In genomic region chr7:94031865-94032264, GRCh38 we compare ENCODE assay signal across 29 cellular contexts.
"Had no signal": no experiment of that assay in that cellular context is flagged by ENCODE, and none has a peak within 500 bp of the region (broad histone marks: within the 10 kb centered on the region; RNA-seq: fewer than 3 reads in every experiment).

No MANE protein-coding gene starts in this region.

- H3K36me3 Mint-ChIP-seq: activated naive CD8-positive, alpha-beta T cell treated with anti-CD3 and anti-CD28 coated beads, Interleukin-2, amount 10 ng/mL, durations not matched to agents 7 days and 5 days; memory B cell; type B pancreatic cell had no signal

- H3K4me1 ChIP-seq: vagina had no signal

- H3K4me1 Mint-ChIP-seq: activated CD4-positive, alpha-beta T cell treated with anti-CD3 and anti-CD28 coated beads for 36 hours; activated naive CD8-positive, alpha-beta T cell treated with anti-CD3 and anti-CD28 coated beads, Interleukin-2, amount 10 ng/mL, durations not matched to agents 7 days and 5 days; neural crest cell had no signal

- H3K36me3 ChIP-seq: thoracic aorta, vagina had no signal

- H3K9me3 ChIP-seq: mucosa of descending colon, thoracic aorta, vagina had no signal

- H3K4me3 ChIP-seq: mucosa of descending colon, smooth muscle cell, thoracic aorta, vagina had no signal

- H3K27ac ChIP-seq: thoracic aorta, vagina had no signal

- DNase-seq: activated B cell treated with CpG ODN at 0.5 μM for 24 hours; activated CD4-positive, alpha-beta T cell treated with anti-CD3 and anti-CD28 coated beads for 36 hours; activated CD4-positive, alpha-beta T cell treated with anti-CD3 and anti-CD28 coated beads, Interleukin-2, amount 50 U/mL, for 4 hours; activated CD8-positive, alpha-beta memory T cell treated with anti-CD3 and anti-CD28 coated beads, Interleukin-2, amount 50 U/mL, for 48 hours; activated effector memory CD4-positive, alpha-beta T cell treated with Interleukin-2 at 50 U/mL for 16 hours; activated naive CD4-positive, alpha-beta T cell treated with anti-CD3 and anti-CD28 coated beads for 36 hours; activated naive CD8-positive, alpha-beta T cell treated with anti-CD3 and anti-CD28 coated beads, Interleukin-2, amount 10 ng/mL, durations not matched to agents 7 days and 5 days; activated T-cell treated with anti-CD3 and anti-CD28 coated beads, Interleukin-2, amount 50 U/mL, for 48 hours; amniotic stem cell; cerebellar nuclear complex; cortex of kidney; foreskin fibroblast; left colon; mucosa of descending colon; occipital lobe; posterior cingulate gyrus; stimulated activated CD4-positive, alpha-beta T cell treated with anti-CD3 and anti-CD28 coated beads, Interleukin-15, amount 100 ng/mL, for 24 hours; stimulated activated CD8-positive, alpha-beta memory T cell treated with anti-CD3 and anti-CD28 coated beads, Interleukin-4, amount 100 ng/mL, for 48 hours; stimulated activated naive CD4-positive, alpha-beta T cell; T1000 had no signal

- H3K27me3 ChIP-seq: vagina had no signal

- FAIRE-seq: endometrium, keratinocyte had no signal

- H3K4me3 Mint-ChIP-seq: activated B cell treated with CpG ODN at 0.5 μM for 24 hours; activated CD4-positive, alpha-beta T cell treated with anti-CD3 and anti-CD28 coated beads for 36 hours; activated naive CD4-positive, alpha-beta T cell treated with anti-CD3 and anti-CD28 coated beads for 36 hours; activated naive CD8-positive, alpha-beta T cell treated with anti-CD3 and anti-CD28 coated beads, Interleukin-2, amount 10 ng/mL, durations not matched to agents 7 days and 5 days; memory B cell; neural crest cell; type B pancreatic cell had no signal

- H3K9me3 Mint-ChIP-seq: activated B cell treated with CpG ODN at 0.5 μM for 24 hours; activated naive CD4-positive, alpha-beta T cell treated with anti-CD3 and anti-CD28 coated beads for 36 hours; activated naive CD8-positive, alpha-beta T cell treated with anti-CD3 and anti-CD28 coated beads, Interleukin-2, amount 10 ng/mL, durations not matched to agents 7 days and 5 days; memory B cell; neural crest cell; type B pancreatic cell had no signal

- H3K27ac Mint-ChIP-seq: activated B cell treated with CpG ODN at 0.5 μM for 24 hours; activated CD4-positive, alpha-beta T cell treated with anti-CD3 and anti-CD28 coated beads for 36 hours; activated naive CD4-positive, alpha-beta T cell treated with anti-CD3 and anti-CD28 coated beads for 36 hours; activated naive CD8-positive, alpha-beta T cell treated with anti-CD3 and anti-CD28 coated beads, Interleukin-2, amount 10 ng/mL, durations not matched to agents 7 days and 5 days; memory B cell; type B pancreatic cell had no signal

- H3K4me2 ChIP-seq: smooth muscle cell had no signal

- ATAC-seq: activated CD4-positive, alpha-beta T cell treated with anti-CD3 and anti-CD28 coated beads for 36 hours; left colon; mucosa of descending colon; sciatic nerve had no signal
